In the genomic region with DNA sequence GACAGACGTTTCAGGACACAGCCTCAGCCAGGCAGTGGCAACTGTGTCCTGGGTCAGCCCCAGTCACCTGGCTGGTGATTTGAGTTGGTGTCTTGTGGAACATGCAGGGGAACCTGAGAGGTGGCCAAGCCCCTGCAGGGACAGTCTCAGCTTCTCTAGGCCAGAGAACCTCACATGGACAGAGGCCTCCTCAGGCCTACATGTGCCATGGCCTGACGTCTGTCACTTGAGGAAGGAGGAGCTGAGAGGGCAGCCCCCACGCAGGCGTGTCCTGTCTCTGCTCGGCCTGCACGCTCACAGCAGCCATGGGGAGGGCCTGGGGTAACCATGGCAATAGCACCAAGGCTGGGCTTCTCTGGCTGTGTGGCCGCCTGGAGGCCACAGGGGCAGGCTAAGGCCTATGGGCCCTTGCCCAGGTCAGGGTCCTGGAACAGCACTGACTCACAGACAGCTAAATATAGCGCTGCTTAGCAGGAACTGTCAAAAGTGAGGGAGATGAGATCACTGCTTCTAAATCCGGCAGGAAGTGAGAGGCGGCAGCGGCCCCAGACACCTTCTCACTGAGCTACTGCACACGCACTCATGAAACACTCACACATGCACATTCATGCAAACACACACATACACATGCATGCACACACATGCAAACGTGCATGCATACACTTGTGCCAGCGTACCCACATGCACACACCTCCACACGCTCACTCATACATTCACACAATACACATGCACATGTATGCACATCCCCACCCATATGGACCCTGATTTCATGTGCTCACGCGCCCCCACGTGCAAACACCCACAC, we compare ENCODE assay signal across 8 cellular contexts. TPM values are rescaled to one million over a fixed set of nuclear protein-coding genes. Genes with fewer than 3 reads are reported as not detected.
DNase-seq lines count a peak whose midpoint lies in the region; ATAC-seq and TF ChIP-seq lines count a peak whose summit lies in the region.

No MANE protein-coding gene starts in this region.

- DNase-seq in GM10248 (ENCODE audit: extremely low spot score) (peak; percentile 89), HCT116 (ENCODE audit: low read depth, low spot score) (no peak), NB4 (ENCODE audit: low read depth) (peak; percentile 90), WTC11 (ENCODE audit: low spot score) (no peak)
- peak; percentile 47 to 65 (median 51) for DNase-seq in activated CD8-positive, alpha-beta memory T cell treated with anti-CD3 and anti-CD28 coated beads for 48 hours (ENCODE audit: low read depth in 2 of 3, low spot score in 2 of 3)
- peak; percentile 44 to 75 (median 67) for DNase-seq in naive thymus-derived CD4-positive, alpha-beta T cell

- H2AFZ ChIP-seq in HCT116 (ENCODE audit: low read depth, low read length, poor library complexity, severe bottlenecking): no peak overlapping the region

- no peak overlapping the region for H3K9ac ChIP-seq in HCT116 (ENCODE audit: low read length)
- H3K9ac ChIP-seq in endocrine pancreas (ENCODE audit: control insufficient read depth, insufficient read depth, low read length): peak overlapping the region; percentile 6

- H3K9me3 Mint-ChIP-seq in naive thymus-derived CD4-positive, alpha-beta T cell: peaks cover 0 to 6% (median 0%) of the 10 kb centered on the region in 11 donors
- peaks cover 4% of the 10 kb centered on the region for H3K9me3 Mint-ChIP-seq in stimulated activated memory B cell treated with anti-CD40 and anti-IgM and Interleukin-4, amounts not matched to agents 10 μg/mL and 1 μg/mL and 100 μg/mL, for 72 hours
- peaks cover 9% of the 10 kb centered on the region for H3K9me3 Mint-ChIP-seq in WTC11

- ATAC-seq in HCT116: peak; percentile 69
- ATAC-seq in naive thymus-derived CD4-positive, alpha-beta T cell: peak; percentile 83
- peak; percentile 94 for ATAC-seq in stimulated activated memory B cell treated with anti-CD40 and anti-IgM and Interleukin-4, amounts not matched to agents 10 μg/mL and 1 μg/mL and 100 μg/mL, for 72 hours
- no peak for ATAC-seq in WTC11

- no peaks in the 10 kb centered on the region for H3K79me2 ChIP-seq in HCT116 (ENCODE audit: insufficient read depth, low read length)

- H3K36me3 Mint-ChIP-seq in naive thymus-derived CD4-positive, alpha-beta T cell: peaks cover 0 to 4% (median 0%) of the 10 kb centered on the region in 5 donors
- no peaks in the 10 kb centered on the region for H3K36me3 Mint-ChIP-seq in stimulated activated memory B cell treated with anti-CD40 and anti-IgM and Interleukin-4, amounts not matched to agents 10 μg/mL and 1 μg/mL and 100 μg/mL, for 72 hours
- H3K36me3 Mint-ChIP-seq in WTC11: no peaks in the 10 kb centered on the region

- POLR2A ChIA-PET in GM10248 (lab: Yijun Ruan, JAX) (interaction anchor here (0.7 to 0.9 kb wide), 2 partner anchors 17 to 57 kb away, joined by 3 read pairs; no protein-coding TSS in a partner anchor), HCT116 (lab: Charles Lee) (no interaction called here), WTC11 (lab: Charles Lee) (no interaction called here)
- POLR2A ChIA-PET in naive thymus-derived CD4-positive, alpha-beta T cell (lab: Charles Lee): interaction anchor here (0.8 to 2.0 kb wide), 3 partner anchors 22 to 233 kb away, joined by 3 to 12 read pairs (median 10); a partner anchor contains a TSS

- H3K27me3 ChIP-seq in HCT116 (ENCODE audit: insufficient read depth, low read length) (no peaks in the 10 kb centered on the region), endocrine pancreas (ENCODE audit: control insufficient read depth, insufficient read depth, low read length) (no peaks in the 10 kb centered on the region)
- no peaks in the 10 kb centered on the region for H3K27me3 ChIP-seq in naive thymus-derived CD4-positive, alpha-beta T cell (ENCODE audit: control insufficient read depth in 2 of 2, insufficient read depth in 2 of 2, low read length in 2 of 2)

- H3K9me3 ChIP-seq in HCT116 (ENCODE audit: control insufficient read depth in 1 of 2, insufficient read depth in 1 of 2, low read depth in 1 of 2, low read length in 2 of 2) (no peaks in the 10 kb centered on the region), endocrine pancreas (ENCODE audit: control insufficient read depth, low read length) (no peaks in the 10 kb centered on the region)
- no peaks in the 10 kb centered on the region for H3K9me3 ChIP-seq in naive thymus-derived CD4-positive, alpha-beta T cell (ENCODE audit: control insufficient read depth in 2 of 3, low read length in 3 of 3)

- TF ChIP-seq CTCF in GM10248 (IDR thresholded peaks at IDR 0.05; ENCODE audit: control extremely low read depth, extremely low read depth, low read depth, missing control alignments) (peak; percentile 8), HCT116 (IDR thresholded peaks at IDR 0.05 in 2 of 3, conservative IDR thresholded peaks at IDR 0.05 in 1 of 3; ENCODE audit: borderline replicate concordance in 1 of 3, insufficient read depth in 1 of 3, low read depth in 2 of 3, low read length in 2 of 3) (no peak), NB4 (IDR thresholded peaks at IDR 0.05; ENCODE audit: low read depth, low read length) (no peak), WTC11 (IDR thresholded peaks at IDR 0.05) (no peak)

- no peaks in the 10 kb centered on the region for H3K27me3 Mint-ChIP-seq in naive thymus-derived CD4-positive, alpha-beta T cell
- H3K27me3 Mint-ChIP-seq in stimulated activated memory B cell treated with anti-CD40 and anti-IgM and Interleukin-4, amounts not matched to agents 10 μg/mL and 1 μg/mL and 100 μg/mL, for 72 hours: peaks cover 7% of the 10 kb centered on the region
- H3K27me3 Mint-ChIP-seq in WTC11 (ENCODE audit: low read depth): no peaks in the 10 kb centered on the region

- TF ChIP-seq POLR2A in HCT116 (IDR thresholded peaks at IDR 0.05; ENCODE audit: borderline replicate concordance, extremely low read depth, insufficient read depth, insufficient read length) (no peak), NB4 (IDR thresholded peaks at IDR 0.05; ENCODE audit: extremely low read depth, insufficient read length) (no peak)

- H3K27ac Mint-ChIP-seq in naive thymus-derived CD4-positive, alpha-beta T cell: peak overlapping the region; percentile 82 to 96 (median 94)
- H3K27ac Mint-ChIP-seq in stimulated activated memory B cell treated with anti-CD40 and anti-IgM and Interleukin-4, amounts not matched to agents 10 μg/mL and 1 μg/mL and 100 μg/mL, for 72 hours: peak overlapping the region; percentile 71
- no peak overlapping the region; the same call in 1 of the 2 replicates for H3K27ac Mint-ChIP-seq in WTC11

- no TSS peak for BruUV-seq in HCT116 (replicated peaks; lab: Mats Ljungman, UMichigan)

- H3K4me3 ChIP-seq in HCT116 (replicated peaks in 1 of 2; ENCODE audit: low read depth in 1 of 2, low read length in 2 of 2) (no peak overlapping the region), NB4 (ENCODE audit: low read depth, low read length) (no peak overlapping the region), endocrine pancreas (ENCODE audit: control insufficient read depth, insufficient read depth, low read length) (no peak overlapping the region)
- H3K4me3 ChIP-seq in naive thymus-derived CD4-positive, alpha-beta T cell (ENCODE audit: low read length): peak overlapping the region; percentile 10

- peak overlapping the region; percentile 22 to 87 (median 75) for H3K4me3 Mint-ChIP-seq in naive thymus-derived CD4-positive, alpha-beta T cell
- H3K4me3 Mint-ChIP-seq in stimulated activated memory B cell treated with anti-CD40 and anti-IgM and Interleukin-4, amounts not matched to agents 10 μg/mL and 1 μg/mL and 100 μg/mL, for 72 hours: peak overlapping the region; percentile 36
- no peak overlapping the region for H3K4me3 Mint-ChIP-seq in WTC11

- no peak overlapping the region; the same call in 1 of the 2 replicates for H3K27ac ChIP-seq in HCT116 (ENCODE audit: low read depth, low read length)
- peak overlapping the region; percentile 79 for H3K27ac ChIP-seq in naive thymus-derived CD4-positive, alpha-beta T cell (ENCODE audit: low read depth, low read length)

- TF ChIP-seq RAD21 in HCT116 (IDR thresholded peaks at IDR 0.05; ENCODE audit: low read depth): no peak

- H3K4me1 ChIP-seq in HCT116 (ENCODE audit: control insufficient read depth in 1 of 2, insufficient read depth in 2 of 2, low read length in 2 of 2) (peaks cover 4 to 13% of the 10 kb centered on the region in 2 experiments; a peak in 3 of 4 replicates), endocrine pancreas (ENCODE audit: control insufficient read depth, insufficient read depth, low read length) (no peaks in the 10 kb centered on the region)
- H3K4me1 ChIP-seq in naive thymus-derived CD4-positive, alpha-beta T cell (ENCODE audit: control insufficient read depth in 2 of 2, insufficient read depth in 2 of 2, low read length in 2 of 2): peaks cover 17 to 20% of the 10 kb centered on the region in 2 donors

- peak overlapping the region; percentile 39 for H3K4me2 ChIP-seq in HCT116 (ENCODE audit: low read length)

- RAD21 ChIA-PET in HCT116 (lab: Charles Lee; ENCODE audit: low non-redundant PET in 1 of 2, low total read pairs in 2 of 2, uncharacterized antibody in 2 of 2, unreplicated experiment in 2 of 2): no interaction called here

- CTCF ChIA-PET in GM10248 (lab: Yijun Ruan, JAX) (interaction anchor here (1.1 to 12.7 kb wide), 14 partner anchors 9 to 308 kb away, joined by 3 to 117 read pairs (median 4); a partner anchor contains a TSS), HCT116 (lab: Charles Lee) (interaction anchor here (0.5 kb wide), 1 partner anchor 198 kb away, joined by 4 read pairs; no protein-coding TSS in a partner anchor), WTC11 (lab: Charles Lee) (interaction anchor here (2.5 kb wide), 1 partner anchor 17 kb away, joined by 12 read pairs; no protein-coding TSS in a partner anchor)
- CTCF ChIA-PET in naive thymus-derived CD4-positive, alpha-beta T cell (lab: Charles Lee): interaction anchor here (1.6 kb wide), 1 partner anchor 17 kb away, joined by 7 read pairs; no protein-coding TSS in a partner anchor

- H3K4me1 Mint-ChIP-seq in naive thymus-derived CD4-positive, alpha-beta T cell: peaks cover 13 to 29% (median 26%) of the 10 kb centered on the region in 7 donors
- peaks cover 41% of the 10 kb centered on the region for H3K4me1 Mint-ChIP-seq in stimulated activated memory B cell treated with anti-CD40 and anti-IgM and Interleukin-4, amounts not matched to agents 10 μg/mL and 1 μg/mL and 100 μg/mL, for 72 hours
- no peaks in the 10 kb centered on the region for H3K4me1 Mint-ChIP-seq in WTC11

- H3K9me2 ChIP-seq in HCT116 (ENCODE audit: insufficient read depth): no peaks in the 10 kb centered on the region

- no peaks in the 10 kb centered on the region for H3K36me3 ChIP-seq in HCT116 (ENCODE audit: control insufficient read depth in 1 of 2, insufficient read depth in 2 of 2, low read length in 2 of 2)
- no peaks in the 10 kb centered on the region for H3K36me3 ChIP-seq in endocrine pancreas (ENCODE audit: control insufficient read depth, insufficient read depth, low read length)
- H3K36me3 ChIP-seq in naive thymus-derived CD4-positive, alpha-beta T cell (ENCODE audit: control insufficient read depth in 2 of 3, insufficient read depth in 3 of 3, low read length in 3 of 3): no peaks in the 10 kb centered on the region

- H4K20me1 ChIP-seq in HCT116 (ENCODE audit: insufficient read depth): no peaks in the 10 kb centered on the region

- intact Hi-C loops in HCT116 (cut with micrococcal nuclease): no loop called here
- intact Hi-C loops in naive thymus-derived CD4-positive, alpha-beta T cell (cut with micrococcal nuclease): loop anchor here (1.0 to 5.0 kb wide), 5 partner anchors 17 to 589 kb away; a partner anchor contains a TSS

RNA-seq across cellular contexts. Expression of a gene that starts 57.0 kb away (rescaled TPM):
- 84.8 TPM for total RNA-seq in HCT116 (2021; ENCODE audit: unreplicated experiment)
- 58.5 and 60.6 TPM in 2 replicates for polyA plus RNA-seq in HCT116 (2012)
- 10 to 100 TPM; 58.1 to 80.9 (median 62.3) TPM for total RNA-seq in naive thymus-derived CD4-positive, alpha-beta T cell
- 10 to 100 TPM; 32.6 to 38.8 TPM for polyA plus RNA-seq in naive thymus-derived CD4-positive, alpha-beta T cell
- 82.2 to 102 TPM (median 83.7 TPM) in 3 replicates for total RNA-seq in WTC11 (2021)

Comparison
In these comparisons a context has a peak if more than half of its experiments do, and no peak if none do; other contexts are left out.
1. DNase-seq: peak in GM10248 (single experiment), NB4 (single experiment), activated CD8-positive, alpha-beta memory T cell treated with anti-CD3 and anti-CD28 coated beads for 48 hours (3 of 3) and naive thymus-derived CD4-positive, alpha-beta T cell (9 of 9); none in HCT116 (single experiment) and WTC11 (single experiment).
2. POLR2A ChIA-PET loops: an anchor here in GM10248 (0.7 to 0.9 kb wide) and naive thymus-derived CD4-positive, alpha-beta T cell (0.8 to 2.0 kb wide); none called in HCT116 and WTC11.